12 cellular contexts compared by ENCODE assay signal in genomic region chr1:17629460-17629859, GRCh38.
DNase-seq lines count a peak whose midpoint lies in the region; ATAC-seq and TF ChIP-seq lines count a peak whose summit lies in the region.
"Had no signal": no experiment of that assay in that cellular context is flagged by ENCODE, and none has a peak within 500 bp of the region (broad histone marks: within the 10 kb centered on the region; RNA-seq: fewer than 3 reads in every experiment).

No MANE protein-coding gene starts in this region.

- no peaks in the 10 kb centered on the region for H3K9me3 Mint-ChIP-seq in activated T-cell treated with anti-CD3 and anti-CD28 coated beads, Interleukin-2, amount 50 U/mL, for 4 hours
- H3K9me3 Mint-ChIP-seq: T-helper 1 cell treated with Interleukin-12 subunit alpha and Interleukin-12 subunit beta and Interleukin-4 antibody, amounts not matched to agents 30 μg/mL and 1 μg/mL, for 36 hours had no signal

- H3K27me3 ChIP-seq in heart right ventricle (no peaks in the 10 kb centered on the region), body of pancreas (no peaks in the 10 kb centered on the region), right lobe of liver (no peaks in the 10 kb centered on the region)
- H3K27me3 ChIP-seq: pancreas had no signal

- H3K36me3 ChIP-seq in heart right ventricle (peaks cover 0 to 96% (median 42%) of the 10 kb centered on the region in 9 donors), body of pancreas (replicated peaks in 1 of 2; ENCODE audit: insufficient read depth in 1 of 2, low read depth in 2 of 2) (peaks cover 14 to 45% of the 10 kb centered on the region in 2 donors), right lobe of liver (peaks cover 7 to 94% (median 51%) of the 10 kb centered on the region in 4 donors)

- no peak overlapping the region for H3K4me3 Mint-ChIP-seq in activated T-cell treated with anti-CD3 and anti-CD28 coated beads, Interleukin-2, amount 50 U/mL, for 4 hours
- H3K4me3 Mint-ChIP-seq: CD4-positive, CD25-positive, alpha-beta regulatory T cell; T-helper 1 cell treated with Interleukin-12 subunit alpha and Interleukin-12 subunit beta and Interleukin-4 antibody, amounts not matched to agents 30 μg/mL and 1 μg/mL, for 36 hours had no signal

- intact Hi-C loops in heart right ventricle (cut with DNase I), result no loop called here
- intact Hi-C loops in Right ventricle myocardium inferior (cut with DNase I), result no loop called here
- intact Hi-C loops in body of pancreas (cut with DNase I), result no loop called here
- intact Hi-C loops in right lobe of liver (cut with DNase I), result no loop called here

- H3K9me3 ChIP-seq in heart right ventricle, result no peaks in the 10 kb centered on the region
- no peaks in the 10 kb centered on the region for H3K9me3 ChIP-seq in body of pancreas
- H3K9me3 ChIP-seq in right lobe of liver, result no peaks in the 10 kb centered on the region
- H3K9me3 ChIP-seq: pancreas had no signal

- H3K27ac ChIP-seq in heart right ventricle (peak overlapping the region in 8 of 10 donors; percentile 35 to 90 (median 55)), body of pancreas (peak overlapping the region in 1 of 4 donors; percentile 36), right lobe of liver (peak overlapping the region; percentile 40 to 64 (median 45))

- no peaks in the 10 kb centered on the region for H3K4me1 Mint-ChIP-seq in activated T-cell treated with anti-CD3 and anti-CD28 coated beads, Interleukin-2, amount 50 U/mL, for 4 hours (ENCODE audit: low read depth)
- H3K4me1 Mint-ChIP-seq: CD4-positive, CD25-positive, alpha-beta regulatory T cell had no signal

- H3K27me3 Mint-ChIP-seq in activated T-cell treated with anti-CD3 and anti-CD28 coated beads, Interleukin-2, amount 50 U/mL, for 4 hours (ENCODE audit: low read depth), result peaks cover 2% of the 10 kb centered on the region
- H3K27me3 Mint-ChIP-seq: CD4-positive, CD25-positive, alpha-beta regulatory T cell had no signal

- H3K36me3 Mint-ChIP-seq in activated T-cell treated with anti-CD3 and anti-CD28 coated beads, Interleukin-2, amount 50 U/mL, for 4 hours (ENCODE audit: insufficient read depth), result no peaks in the 10 kb centered on the region
- H3K36me3 Mint-ChIP-seq: CD4-positive, CD25-positive, alpha-beta regulatory T cell had no signal

- H3K4me1 ChIP-seq in heart right ventricle, result peaks cover 2 to 63% (median 21%) of the 10 kb centered on the region in 9 donors
- H3K4me1 ChIP-seq in body of pancreas, result no peaks in the 10 kb centered on the region
- H3K4me1 ChIP-seq in right lobe of liver, result peaks cover 0 to 15% (median 4%) of the 10 kb centered on the region in 4 donors
- H3K4me1 ChIP-seq: pancreas had no signal

- TF ChIP-seq POLR2A in body of pancreas (IDR thresholded peaks at IDR 0.05) (no peak), right lobe of liver (IDR thresholded peaks at IDR 0.05) (no peak)

- H3K4me3 ChIP-seq in heart right ventricle (no peak overlapping the region), body of pancreas (no peak overlapping the region), right lobe of liver (no peak overlapping the region)
- H3K4me3 ChIP-seq: pancreas had no signal

- TF ChIP-seq CTCF in heart right ventricle (IDR thresholded peaks at IDR 0.05) (peak in 6 of 9 donors; percentile 25 to 46 (median 32)), body of pancreas (IDR thresholded peaks at IDR 0.05) (peak in 5 of 7 experiments; percentile 18 to 27 (median 25)), right lobe of liver (IDR thresholded peaks at IDR 0.05) (peak in 3 of 4 donors; percentile 11 to 34 (median 32))

- 73 to 78% methylated on average over 11 of the region's 11 CpGs for WGBS in heart right ventricle, 2 donors
- 75 to 87% methylated on average over 9 to 11 of the region's 11 CpGs for WGBS in body of pancreas, 2 donors
- WGBS in right lobe of liver (ENCODE audit: insufficient coverage, low coverage, low lambda C conversion rate, missing lambda C conversion rate), result 80% methylated on average over 7 of the region's 11 CpGs

- DNase-seq in heart right ventricle, result no peak
- DNase-seq in Right ventricle myocardium inferior (ENCODE audit: missing footprints), result no peak
- peak in 1 of 4 donors; percentile 24 for DNase-seq in body of pancreas
- DNase-seq in right lobe of liver, result no peak
- DNase-seq in stimulated activated naive CD8-positive, alpha-beta T cell treated with anti-CD3 and anti-CD28 coated beads, Interleukin-15, Interleukin-2, amounts not matched to agents 100 U/mL and 50 U/mL, for 24 hours, result no peak
- DNase-seq in NCI-H526 (lab: John Stamatoyannopoulos, UW), result no peak
- DNase-seq in activated T-cell treated with anti-CD3 and anti-CD28 coated beads, Interleukin-2, amount 50 U/mL, for 4 hours, result no peak
- no peak for DNase-seq in NCI-H1417 treated with DMSO at 0.1 percent for 48 hours (lab: John Stamatoyannopoulos, UW)
- DNase-seq: CD4-positive, CD25-positive, alpha-beta regulatory T cell; NCI-H187; pancreas had no signal

- ATAC-seq in heart right ventricle (no peak), Right ventricle myocardium inferior (no peak), body of pancreas (no peak), right lobe of liver (no peak)
- ATAC-seq in stimulated activated naive CD8-positive, alpha-beta T cell treated with anti-CD3 and anti-CD28 coated beads, Interleukin-15, Interleukin-2, amounts not matched to agents 100 U/mL and 50 U/mL, for 24 hours, result no peak
- ATAC-seq in activated T-cell treated with anti-CD3 and anti-CD28 coated beads, Interleukin-2, amount 50 U/mL, for 4 hours, result no peak
